ENCODE assay signal across 11 cellular contexts in genomic region chr4:102429553-102429952, GRCh38.
DNase-seq lines count a peak whose midpoint lies in the region; ATAC-seq and TF ChIP-seq lines count a peak whose summit lies in the region.
"Had no signal": no experiment of that assay in that cellular context is flagged by ENCODE, and none has a peak within 500 bp of the region (broad histone marks: within the 10 kb centered on the region; RNA-seq: fewer than 3 reads in every experiment).

No MANE protein-coding gene starts in this region.

- H3K36me3 Mint-ChIP-seq in HFFc6 (ENCODE audit: low read depth) = peaks cover 3% of the 10 kb centered on the region; the same call in 1 of the 2 replicates
- H3K36me3 Mint-ChIP-seq: activated naive CD8-positive, alpha-beta T cell had no signal

- no peak for ATAC-seq in HG03565 (IDR thresholded peaks at IDR 0.05; ENCODE audit: unreplicated experiment)
- no peak for ATAC-seq in HG02588 (IDR thresholded peaks at IDR 0.05; ENCODE audit: unreplicated experiment)
- ATAC-seq: gastroesophageal sphincter had no signal

- 0 out of 2 replicates have a peak, but pooled peaks cover 1% of the 10 kb centered on the region for H3K27me3 Mint-ChIP-seq in HFFc6 (ENCODE audit: insufficient read depth)
- H3K27me3 Mint-ChIP-seq: activated naive CD8-positive, alpha-beta T cell had no signal

- DNase-seq in AG10803 (ENCODE audit: low read depth) (peak; percentile 72), HFFc6 (peak; percentile 82), amniotic stem cell (lab: John Stamatoyannopoulos, UW) (peak; percentile 47), kidney tubule cell (ENCODE audit: low spot score) (peak; percentile 92), ascending aorta (ENCODE audit: low spot score in 2 of 2) (no peak)
- no peak for DNase-seq in stimulated activated CD4-positive, alpha-beta T cell treated with anti-CD3 and anti-CD28 coated beads, Interleukin-2, amount 100 ng/mL, for 24 hours
- DNase-seq: upper lobe of left lung had no signal

- peaks cover 21% of the 10 kb centered on the region for H3K4me1 Mint-ChIP-seq in HFFc6 (ENCODE audit: low read depth)

- H3K27me3 ChIP-seq in ascending aorta = no peaks in the 10 kb centered on the region
- H3K27me3 ChIP-seq: gastroesophageal sphincter, upper lobe of left lung had no signal

- H3K4me1 ChIP-seq in ascending aorta = no peaks in the 10 kb centered on the region

- no peak overlapping the region for H3K27ac ChIP-seq in ascending aorta
- H3K27ac ChIP-seq: gastroesophageal sphincter had no signal

- intact Hi-C loops in ascending aorta (cut with DNase I) = no loop called here

- H3K9me3 Mint-ChIP-seq in HFFc6 = peaks cover 2% of the 10 kb centered on the region; the same call in 1 of the 2 replicates

- H3K4me3 ChIP-seq in AG10803 (ENCODE audit: low read length) (no peak overlapping the region), ascending aorta (no peak overlapping the region)

- H3K36me3 ChIP-seq in ascending aorta = no peaks in the 10 kb centered on the region
- H3K36me3 ChIP-seq: gastroesophageal sphincter, upper lobe of left lung had no signal

- H3K27ac Mint-ChIP-seq in HFFc6 = peak overlapping the region; percentile 71
- H3K27ac Mint-ChIP-seq: activated naive CD8-positive, alpha-beta T cell had no signal

- H3K4me3 Mint-ChIP-seq in HFFc6 = peak overlapping the region; percentile 64

- H3K9me3 ChIP-seq in ascending aorta = no peaks in the 10 kb centered on the region
- H3K9me3 ChIP-seq: gastroesophageal sphincter, upper lobe of left lung had no signal

- TF ChIP-seq CTCF in AG10803 (conservative IDR thresholded peaks at IDR 0.05; ENCODE audit: low read length) (no peak), HFFc6 (IDR thresholded peaks at IDR 0.05) (no peak), ascending aorta (IDR thresholded peaks at IDR 0.05) (no peak)

Comparison
In these comparisons a context has a peak if more than half of its experiments do, and no peak if none do; other contexts are left out.
1. DNase-seq: peak in AG10803 (single experiment), HFFc6 (single experiment), amniotic stem cell (single experiment) and kidney tubule cell (single experiment); none in ascending aorta (0 of 2) and stimulated activated CD4-positive, alpha-beta T cell treated with anti-CD3 and anti-CD28 coated beads, Interleukin-2, amount 100 ng/mL, for 24 hours (0 of 2).